1 cellular context compared by ENCODE assay signal in genomic region chr1:110200190-110200589, GRCh38.
TF ChIP-seq lines count a peak whose summit lies in the region.

No MANE protein-coding gene starts in this region.

TF ChIP-seq in H1, 55 proteins besides CTCF, POLR2A, EP300 and RAD21:
- no peak for TF ChIP-seq CBX5 (IDR thresholded peaks at IDR 0.05; ENCODE audit: low read depth, low read length)
- TF ChIP-seq BCL11A (IDR thresholded peaks at IDR 0.05; ENCODE audit: low read depth in 2 of 2, low read length in 2 of 2), result no peak
- TF ChIP-seq EZH2 (IDR thresholded peaks at IDR 0.05; ENCODE audit: low read depth, low read length, severe bottlenecking), result no peak
- TF ChIP-seq ATF2 (IDR thresholded peaks at IDR 0.05; ENCODE audit: low read length), result no peak
- TF ChIP-seq RFX5 (IDR thresholded peaks at IDR 0.05; ENCODE audit: borderline replicate concordance, low read depth, low read length), result no peak
- TF ChIP-seq USF2 (IDR thresholded peaks at IDR 0.05; ENCODE audit: low read length), result no peak
- TF ChIP-seq POU5F1 (IDR thresholded peaks at IDR 0.05; ENCODE audit: low read depth, low read length), result no peak
- TF ChIP-seq SIX5 (IDR thresholded peaks at IDR 0.05; ENCODE audit: low read depth, low read length), result no peak
- TF ChIP-seq SIRT6 (IDR thresholded peaks at IDR 0.05; ENCODE audit: low read length), result no peak
- TF ChIP-seq JUND (IDR thresholded peaks at IDR 0.05; ENCODE audit: low read length), result no peak
- no peak for TF ChIP-seq NRF1 (IDR thresholded peaks at IDR 0.05; ENCODE audit: low read depth, low read length)
- no peak for TF ChIP-seq CTBP2 (IDR thresholded peaks at IDR 0.05; ENCODE audit: borderline replicate concordance, insufficient read depth, insufficient read length, low read length)
- no peak for TF ChIP-seq SAP30 (IDR thresholded peaks at IDR 0.05; ENCODE audit: insufficient read depth, insufficient replicate concordance, low read length)
- TF ChIP-seq ZNF274 (IDR thresholded peaks at IDR 0.05; ENCODE audit: borderline replicate concordance, extremely low read depth, low read length), result no peak
